ENCODE assay signal across 22 cellular contexts in the genomic region with DNA sequence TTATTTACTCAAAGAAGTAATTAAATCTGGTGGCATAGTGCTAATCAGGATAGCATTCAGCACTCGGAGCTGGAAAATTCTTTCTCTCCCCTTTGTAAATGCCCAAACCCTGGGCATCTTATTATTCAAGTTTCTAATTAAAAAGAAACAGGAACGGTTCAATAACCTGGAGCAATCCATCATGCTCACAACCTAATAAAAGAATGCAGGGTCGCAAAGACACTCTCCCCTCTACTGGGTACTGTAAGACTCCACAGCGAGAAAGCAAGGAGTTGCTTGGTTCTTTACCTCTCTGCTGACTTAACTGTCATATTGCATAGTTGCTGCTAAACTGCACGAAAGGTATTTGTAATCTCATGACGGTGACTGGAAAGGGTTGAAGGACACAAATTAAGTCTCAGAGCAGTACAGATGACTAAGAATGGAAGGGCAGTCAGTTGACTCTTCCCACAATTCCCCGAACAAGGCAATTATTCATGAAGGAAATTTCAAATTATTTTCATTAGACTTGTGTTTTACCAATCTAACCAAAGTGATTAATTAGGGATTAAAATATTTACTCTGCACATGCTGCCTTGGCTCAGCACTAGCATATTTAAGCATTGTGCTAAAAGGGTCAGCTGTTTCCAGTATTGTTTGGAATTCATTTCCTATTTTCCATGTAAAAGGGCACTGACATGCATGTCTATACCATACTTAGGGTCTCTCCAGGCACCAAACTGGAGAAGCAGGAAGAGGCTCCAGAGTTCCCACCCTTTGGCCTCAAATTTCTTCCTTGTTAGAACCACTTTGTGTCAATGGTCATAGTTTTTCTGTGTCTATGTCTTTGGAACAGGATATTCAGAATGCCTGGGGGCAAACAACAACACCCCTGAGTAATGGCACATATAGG.
DNase-seq lines count a peak whose midpoint lies in the region; ATAC-seq, FAIRE-seq and TF ChIP-seq lines count a peak whose summit lies in the region.
"Had no signal": no experiment of that assay in that cellular context is flagged by ENCODE, and none has a peak within 500 bp of the region (broad histone marks: within the 10 kb centered on the region; RNA-seq: fewer than 3 reads in every experiment).

No MANE protein-coding gene starts in this region.

- H3K23me2 ChIP-seq in H1 (ENCODE audit: low read depth, low read length): no peaks in the 10 kb centered on the region

- 88% methylated on average over 7 of the region's 7 CpGs; no CpG with 5 or more reads in 1 of the 2 experiments for WGBS in H1 (ENCODE audit: extremely low coverage in 1 of 2, insufficient coverage in 1 of 2, insufficient read length in 1 of 2, insufficient replicate concordance in 2 of 2, low coverage in 1 of 2, low lambda C conversion rate in 2 of 2, missing lambda C conversion rate in 1 of 2), 2 experiments

- H2BK20ac ChIP-seq in H1 (ENCODE audit: low read length): no peak overlapping the region

- H3K79me1 ChIP-seq in H1 (ENCODE audit: low read depth, low read length): no peaks in the 10 kb centered on the region

- intact Hi-C loops in head of caudate nucleus (cut with DNase I): no loop called here

- H2BK120ac ChIP-seq in H1 (replicated peaks; ENCODE audit: low read depth, low read length): no peak overlapping the region

- H2BK5ac ChIP-seq in H1 (ENCODE audit: low read depth, low read length): no peak overlapping the region

- no peak overlapping the region for H2AK5ac ChIP-seq in H1 (ENCODE audit: low read depth, low read length)

- CTCF ChIA-PET in H1 (lab: Charles Lee; ENCODE audit: partially characterized antibody): interaction anchor here (0.9 kb wide), 1 partner anchor 54 kb away, joined by 3 read pairs; no protein-coding TSS in a partner anchor

- no peak overlapping the region for H2BK15ac ChIP-seq in H1 (ENCODE audit: low read length)

- no peak overlapping the region for H3K4me3 ChIP-seq in H1 (ENCODE audit: extremely low read depth in 1 of 4, insufficient read depth in 2 of 4, low read depth in 3 of 4, low read length in 4 of 4)
- no peak overlapping the region for H3K4me3 ChIP-seq in effector memory CD4-positive, alpha-beta T cell (ENCODE audit: insufficient read depth, low read depth, low read length, poor library complexity, severe bottlenecking)
- H3K4me3 ChIP-seq: BLaER1, GM12878, MG63, SJSA1 had no signal

- no peak overlapping the region for H3K18ac ChIP-seq in H1 (ENCODE audit: extremely low read depth, low read length)

- no peak for TF ChIP-seq CTCF in H1 (IDR thresholded peaks at IDR 0.05; ENCODE audit: control extremely low read depth in 1 of 3, insufficient read depth in 1 of 3, low read depth in 1 of 3, low read length in 3 of 3)

- peak overlapping the region; percentile 76 for H4K91ac ChIP-seq in H1 (replicated peaks; ENCODE audit: insufficient read length, low read length)

- H2BK12ac ChIP-seq in H1 (ENCODE audit: low read depth, low read length): no peak overlapping the region

- no peak overlapping the region for H3K4me2 ChIP-seq in H1 (ENCODE audit: insufficient read depth in 1 of 2, low read depth in 2 of 2, low read length in 2 of 2)
- H3K4me2 ChIP-seq: BLaER1 had no signal

- H3K4ac ChIP-seq in H1 (replicated peaks; ENCODE audit: insufficient read length, low read depth, low read length): no peak overlapping the region

- no peak overlapping the region for H3K9ac ChIP-seq in H1 (replicated peaks in 1 of 4; ENCODE audit: extremely low read depth in 1 of 4, low read depth in 3 of 4, low read length in 3 of 4)
- H3K9ac ChIP-seq: BLaER1 had no signal

- H4K20me1 ChIP-seq in H1 (replicated peaks in 1 of 2; ENCODE audit: control insufficient read depth in 1 of 2, insufficient read depth in 2 of 2, low read length in 2 of 2): no peaks in the 10 kb centered on the region
- H4K20me1 ChIP-seq: BLaER1 had no signal

- TF ChIP-seq POLR2A in H1 (IDR thresholded peaks at IDR 0.05; ENCODE audit: control extremely low read depth in 1 of 2, low read depth in 2 of 2, low read length in 2 of 2): no peak

- H3K9me3 ChIP-seq in H1 (ENCODE audit: insufficient read depth in 2 of 2, low read depth in 1 of 2, low read length in 1 of 2): peaks cover 3 to 5% of the 10 kb centered on the region in 2 experiments; a peak in 1 of 4 replicates
- no peaks in the 10 kb centered on the region for H3K9me3 ChIP-seq in effector memory CD4-positive, alpha-beta T cell (ENCODE audit: control insufficient read depth, low read length)
- H3K9me3 ChIP-seq: BLaER1, MG63, SJSA1 had no signal

- TF ChIP-seq EP300 in H1 (IDR thresholded peaks at IDR 0.05; ENCODE audit: borderline replicate concordance in 1 of 2, low read depth in 2 of 2, low read length in 2 of 2): no peak

- DNase-seq in G401 (ENCODE audit: low spot score) (peak; percentile 76), HTR-8/SVneo (ENCODE audit: insufficient read length, low spot score) (no peak), SK-MEL-5 (ENCODE audit: low read depth, low spot score) (peak; percentile 4), H1 (ENCODE audit: low read depth in 1 of 2, low spot score in 2 of 2) (no peak), head of caudate nucleus (no peak)
- no peak for DNase-seq in effector memory CD4-positive, alpha-beta T cell
- DNase-seq: CD4-positive, CD25-positive, alpha-beta regulatory T cell; DMS53; GDM1; IMR-90; KG1; MG63; NCI-H446 treated with DMSO at 0.1 percent for 48 hours; NCI-H526; Right ventricle myocardium superior; RPMI8226; T-cell had no signal

- POLR2A ChIA-PET in H1 (lab: Charles Lee; ENCODE audit: partially characterized antibody): no interaction called here

- H3K27me3 ChIP-seq in H1 (replicated peaks in 1 of 4; ENCODE audit: control insufficient read depth in 3 of 4, extremely low read depth in 1 of 4, insufficient read depth in 3 of 4, low read length in 3 of 4): no peaks in the 10 kb centered on the region
- no peaks in the 10 kb centered on the region for H3K27me3 ChIP-seq in effector memory CD4-positive, alpha-beta T cell (replicated peaks; ENCODE audit: control insufficient read depth, insufficient read depth, low read length, poor library complexity, severe bottlenecking)
- H3K27me3 ChIP-seq: BLaER1, MG63, SJSA1 had no signal

- H3K14ac ChIP-seq in H1 (ENCODE audit: insufficient read length): no peak overlapping the region

- H3K36me3 ChIP-seq in H1 (ENCODE audit: control insufficient read depth in 2 of 4, insufficient read depth in 4 of 4, low read length in 3 of 4): 0 out of 8 replicates have a peak, but pooled peaks cover 0 to 4% (median 0%) of the 10 kb centered on the region in 4 experiments
- no peaks in the 10 kb centered on the region for H3K36me3 ChIP-seq in effector memory CD4-positive, alpha-beta T cell (ENCODE audit: control insufficient read depth, insufficient read depth, low read length)
- H3K36me3 ChIP-seq: BLaER1, MG63, SJSA1 had no signal

- FAIRE-seq in HTR-8/SVneo (lab: Jason Lieb, UNC) (peak; percentile 88), H1 (lab: Jason Lieb, UNC) (no peak)
- FAIRE-seq: A204.1, GM12878 had no signal

- H3K4me1 ChIP-seq in H1 (replicated peaks in 1 of 4; ENCODE audit: control insufficient read depth in 3 of 4, insufficient read depth in 4 of 4, low read length in 3 of 4): peaks cover 0 to 12% (median 6%) of the 10 kb centered on the region in 4 experiments; a peak in 6 of 7 replicates
- H3K4me1 ChIP-seq in effector memory CD4-positive, alpha-beta T cell (ENCODE audit: control insufficient read depth, insufficient read depth, low read length, poor library complexity, severe bottlenecking): no peaks in the 10 kb centered on the region
- H3K4me1 ChIP-seq: BLaER1, SJSA1 had no signal

- no peak for TF ChIP-seq RAD21 in H1 (IDR thresholded peaks at IDR 0.05 in 1 of 2, conservative IDR thresholded peaks at IDR 0.05 in 1 of 2; ENCODE audit: low read depth in 2 of 2, low read length in 2 of 2)

- H2AFZ ChIP-seq in H1 (ENCODE audit: low read length): no peak overlapping the region

- no peaks in the 10 kb centered on the region for H3K79me2 ChIP-seq in H1 (ENCODE audit: control insufficient read depth in 1 of 2, insufficient read depth in 2 of 2, low read length in 2 of 2)

- H3K56ac ChIP-seq in H1 (replicated peaks; ENCODE audit: insufficient read length, low read depth, low read length): no peak overlapping the region

- H4K8ac ChIP-seq in H1 (ENCODE audit: extremely low read depth, insufficient read depth, low read length): no peak overlapping the region

- no peak overlapping the region for H3K27ac ChIP-seq in H1 (ENCODE audit: low read depth, low read length)
- no peak overlapping the region for H3K27ac ChIP-seq in effector memory CD4-positive, alpha-beta T cell (ENCODE audit: insufficient read depth, low read length, poor library complexity, severe bottlenecking)
- H3K27ac ChIP-seq: BLaER1, SJSA1 had no signal

- no peak for ATAC-seq in GM18519 (IDR thresholded peaks at IDR 0.05; ENCODE audit: low FRiP score, unreplicated experiment)
- ATAC-seq: GM12878, T-cell had no signal

- in situ Hi-C loops in G401 (cut with HindIII; ENCODE audit: low sequenced_read_pairs): no loop called here
- in situ Hi-C loops in SK-MEL-5 (cut with HindIII; ENCODE audit: low pct_unique_long_range_greater_than_20kb, low sequenced_read_pairs): no loop called here

- H4K5ac ChIP-seq in H1 (ENCODE audit: insufficient read length, low read depth, low read length): no peak overlapping the region

- H3K23ac ChIP-seq in H1 (ENCODE audit: insufficient read length): no peak overlapping the region

TF ChIP-seq in H1, 55 proteins besides CTCF, POLR2A, EP300 and RAD21 (continues in another document):
- TF ChIP-seq CHD1 (IDR thresholded peaks at IDR 0.05; ENCODE audit: low read depth, low read length) (no peak), TAF7 (optimal IDR thresholded peaks at IDR 0.05; ENCODE audit: borderline replicate concordance, low read depth, low read length) (no peak), BACH1 (IDR thresholded peaks at IDR 0.05; ENCODE audit: low read length) (no peak), CHD2 (IDR thresholded peaks at IDR 0.05; ENCODE audit: low read length) (no peak), KDM4A (IDR thresholded peaks at IDR 0.05; ENCODE audit: low read depth, low read length, severe bottlenecking) (no peak), SP4 (IDR thresholded peaks at IDR 0.05; ENCODE audit: low read length) (no peak)
- TF ChIP-seq, protein P1, sequence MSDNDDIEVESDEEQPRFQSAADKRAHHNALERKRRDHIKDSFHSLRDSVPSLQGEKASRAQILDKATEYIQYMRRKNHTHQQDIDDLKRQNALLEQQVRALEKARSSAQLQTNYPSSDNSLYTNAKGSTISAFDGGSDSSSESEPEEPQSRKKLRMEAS (IDR thresholded peaks at IDR 0.05): no peak
- TF ChIP-seq, protein P2, sequence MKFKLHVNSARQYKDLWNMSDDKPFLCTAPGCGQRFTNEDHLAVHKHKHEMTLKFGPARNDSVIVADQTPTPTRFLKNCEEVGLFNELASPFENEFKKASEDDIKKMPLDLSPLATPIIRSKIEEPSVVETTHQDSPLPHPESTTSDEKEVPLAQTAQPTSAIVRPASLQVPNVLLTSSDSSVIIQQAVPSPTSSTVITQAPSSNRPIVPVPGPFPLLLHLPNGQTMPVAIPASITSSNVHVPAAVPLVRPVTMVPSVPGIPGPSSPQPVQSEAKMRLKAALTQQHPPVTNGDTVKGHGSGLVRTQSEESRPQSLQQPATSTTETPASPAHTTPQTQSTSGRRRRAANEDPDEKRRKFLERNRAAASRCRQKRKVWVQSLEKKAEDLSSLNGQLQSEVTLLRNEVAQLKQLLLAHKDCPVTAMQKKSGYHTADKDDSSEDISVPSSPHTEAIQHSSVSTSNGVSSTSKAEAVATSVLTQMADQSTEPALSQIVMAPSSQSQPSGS (IDR thresholded peaks at IDR 0.05; ENCODE audit: low read length): no peak

Comparison
In these comparisons a context has a peak if more than half of its experiments do, and no peak if none do; other contexts are left out.
1. DNase-seq: peak in G401 (single experiment) and SK-MEL-5 (single experiment); none in HTR-8/SVneo (single experiment), H1 (0 of 2), head of caudate nucleus (0 of 42) and effector memory CD4-positive, alpha-beta T cell (0 of 3).